ENCODE assay signal across 11 cellular contexts in genomic region chr5:148970228-148970627, GRCh38.
DNase-seq lines count a peak whose midpoint lies in the region; ATAC-seq and TF ChIP-seq lines count a peak whose summit lies in the region.
"Had no signal": no experiment of that assay in that cellular context is flagged by ENCODE, and none has a peak within 500 bp of the region (broad histone marks: within the 10 kb centered on the region; RNA-seq: fewer than 3 reads in every experiment).

No MANE protein-coding gene starts in this region.

- H3K9me3 ChIP-seq in hepatocyte (ENCODE audit: low read depth) (no peaks in the 10 kb centered on the region), stomach smooth muscle (ENCODE audit: control insufficient read depth in 2 of 2, low read length in 2 of 2) (no peaks in the 10 kb centered on the region)

- TF ChIP-seq CTCF in hepatocyte (IDR thresholded peaks at IDR 0.05; ENCODE audit: poor library complexity), result no peak

- WGBS in hepatocyte (ENCODE audit: low lambda C conversion rate, missing lambda C conversion rate), result 79% methylated on average over 2 of the region's 2 CpGs

- no peak overlapping the region for H3K4me2 ChIP-seq in hepatocyte

- H3K27me3 ChIP-seq in hepatocyte, result no peaks in the 10 kb centered on the region
- no peaks in the 10 kb centered on the region for H3K27me3 ChIP-seq in stomach smooth muscle (ENCODE audit: control insufficient read depth in 1 of 2, insufficient read depth in 2 of 2, low read length in 2 of 2)

- no peaks in the 10 kb centered on the region for H3K9me2 ChIP-seq in hepatocyte (replicated peaks; ENCODE audit: insufficient read depth)

- no peaks in the 10 kb centered on the region for H3K79me2 ChIP-seq in hepatocyte

- no peak overlapping the region for H2AFZ ChIP-seq in hepatocyte

- H3K36me3 ChIP-seq in hepatocyte (replicated peaks; ENCODE audit: insufficient read depth, low read depth), result no peaks in the 10 kb centered on the region
- no peaks in the 10 kb centered on the region for H3K36me3 ChIP-seq in stomach smooth muscle (ENCODE audit: control insufficient read depth in 2 of 2, insufficient read depth in 2 of 2, low read length in 2 of 2)

- no peak for ATAC-seq in HG03095 (IDR thresholded peaks at IDR 0.05; ENCODE audit: unreplicated experiment)
- ATAC-seq: activated T-cell treated with anti-CD3 and anti-CD28 coated beads, Interleukin-2, amount 50 U/mL, for 72 hours had no signal

- peaks cover 12% of the 10 kb centered on the region for H3K4me1 ChIP-seq in hepatocyte (ENCODE audit: insufficient read depth)
- H3K4me1 ChIP-seq in stomach smooth muscle (ENCODE audit: control insufficient read depth, insufficient read depth, low read length), result peaks cover 29% of the 10 kb centered on the region

- H4K20me1 ChIP-seq in hepatocyte (ENCODE audit: insufficient read depth, poor library complexity, severe bottlenecking), result no peaks in the 10 kb centered on the region

- H3K9ac ChIP-seq in stomach smooth muscle (ENCODE audit: low read length in 2 of 2), result no peak overlapping the region

- H3K4me3 ChIP-seq in hepatocyte, result no peak overlapping the region
- no peak overlapping the region for H3K4me3 ChIP-seq in stomach smooth muscle (ENCODE audit: low read length in 2 of 2)

- peak; percentile 74 for DNase-seq in M059J (ENCODE audit: low read depth)
- peak; percentile 51 for DNase-seq in astrocyte of the hippocampus (ENCODE audit: low read depth, low spot score)
- DNase-seq in hepatocyte (ENCODE audit: low spot score), result no peak
- DNase-seq in activated CD4-positive, alpha-beta T cell treated with anti-CD3 and anti-CD28 coated beads, Interleukin-2, amount 50 U/mL, for 4 hours, result no peak
- no peak for DNase-seq in stimulated activated naive CD4-positive, alpha-beta T cell treated with Interleukin-2 at 50 U/mL for 16 hours (lab: John Stamatoyannopoulos, UW)
- DNase-seq in HuH-7 (ENCODE audit: low spot score), result no peak
- DNase-seq: activated T-cell treated with anti-CD3 and anti-CD28 coated beads, Interleukin-2, amount 50 U/mL, for 72 hours; DND-41; T1000 had no signal

- H3K27ac ChIP-seq in hepatocyte (peak overlapping the region; percentile 45), stomach smooth muscle (ENCODE audit: low read length) (peak overlapping the region; percentile 31)

Comparison
In these comparisons a context has a peak if more than half of its experiments do, and no peak if none do; other contexts are left out.
1. DNase-seq: peak in M059J (single experiment) and astrocyte of the hippocampus (single experiment); none in hepatocyte (single experiment), activated CD4-positive, alpha-beta T cell treated with anti-CD3 and anti-CD28 coated beads, Interleukin-2, amount 50 U/mL, for 4 hours (0 of 2), stimulated activated naive CD4-positive, alpha-beta T cell treated with Interleukin-2 at 50 U/mL for 16 hours (single experiment) and HuH-7 (single experiment).